In genomic region chr9:122091682-122092592, GRCh38 we compare ENCODE assay signal across 8 cellular contexts. TPM values are rescaled to one million over a fixed set of nuclear protein-coding genes. Genes with fewer than 3 reads are reported as not detected.
DNase-seq lines count a peak whose midpoint lies in the region; ATAC-seq and TF ChIP-seq lines count a peak whose summit lies in the region.

No MANE protein-coding gene starts in this region.

- no peak for TF ChIP-seq POLR2A in body of pancreas (IDR thresholded peaks at IDR 0.05)

- peak overlapping the region; percentile 79 for H3K4me3 Mint-ChIP-seq in mesothelial cell of epicardium

- no peaks in the 10 kb centered on the region for H3K9me3 ChIP-seq in left ventricle myocardium inferior (replicated peaks)
- H3K9me3 ChIP-seq in body of pancreas, result no peaks in the 10 kb centered on the region

- WGBS in body of pancreas, 2 donors, result 22 to 28% methylated on average over 11 of the region's 11 CpGs

- intact Hi-C loops in left ventricle myocardium inferior (cut with micrococcal nuclease), result loop anchor here (10.0 kb wide), 2 partner anchors 263 to 363 kb away; no protein-coding TSS in a partner anchor
- intact Hi-C loops in left cardiac atrium (cut with DNase I), result loop anchor here in 1 of 2 donors (10.0 kb wide), 1 partner anchor 363 kb away; no protein-coding TSS in a partner anchor
- intact Hi-C loops in body of pancreas (cut with DNase I), result no loop called here

- H3K27me3 ChIP-seq in left ventricle myocardium inferior (ENCODE audit: low read depth), result no peaks in the 10 kb centered on the region
- H3K27me3 ChIP-seq in body of pancreas, result no peaks in the 10 kb centered on the region

- H3K9me3 Mint-ChIP-seq in mesothelial cell of epicardium, result no peaks in the 10 kb centered on the region

- DNase-seq in left ventricle myocardium inferior, result no peak
- DNase-seq in left cardiac atrium, result no peak
- no peak for DNase-seq in body of pancreas
- DNase-seq in mesothelial cell of epicardium (ENCODE audit: low spot score in 2 of 2, unreplicated experiment in 2 of 2), result no peak
- no peak for DNase-seq in NCI-H128 (lab: John Stamatoyannopoulos, UW; ENCODE audit: unreplicated experiment)
- DNase-seq in HK-2 (ENCODE audit: unreplicated experiment), result no peak

- no peak for ATAC-seq in left cardiac atrium
- ATAC-seq in body of pancreas, result no peak
- no peak for ATAC-seq in HG03565 (IDR thresholded peaks at IDR 0.05; ENCODE audit: unreplicated experiment)
- ATAC-seq in HG02973 (IDR thresholded peaks at IDR 0.05; ENCODE audit: unreplicated experiment), result no peak

- H3K4me3 ChIP-seq in left ventricle myocardium inferior, result peak overlapping the region; percentile 83
- H3K4me3 ChIP-seq in body of pancreas, result peak overlapping the region; percentile 76 to 81

- H3K27me3 Mint-ChIP-seq in mesothelial cell of epicardium (ENCODE audit: low read depth), result peaks cover 26% of the 10 kb centered on the region

- H3K27ac Mint-ChIP-seq in mesothelial cell of epicardium, result peak overlapping the region; percentile 1

- no peaks in the 10 kb centered on the region for H3K36me3 Mint-ChIP-seq in mesothelial cell of epicardium

- peaks cover 12% of the 10 kb centered on the region for H3K4me1 Mint-ChIP-seq in mesothelial cell of epicardium

- TF ChIP-seq CTCF in left ventricle myocardium inferior (IDR thresholded peaks at IDR 0.05; ENCODE audit: borderline replicate concordance) (no peak), body of pancreas (IDR thresholded peaks at IDR 0.05) (no peak), mesothelial cell of epicardium (IDR thresholded peaks at IDR 0.05; ENCODE audit: unreplicated experiment) (no peak)

- H3K27ac ChIP-seq in left ventricle myocardium inferior (replicated peaks) (peak overlapping the region; percentile 86), body of pancreas (peak overlapping the region; percentile 55 to 87 (median 87))

- H3K4me1 ChIP-seq in left ventricle myocardium inferior (peaks cover 60% of the 10 kb centered on the region), body of pancreas (peaks cover 58% of the 10 kb centered on the region)

- H3K36me3 ChIP-seq in left ventricle myocardium inferior (no peaks in the 10 kb centered on the region), body of pancreas (replicated peaks in 1 of 2; ENCODE audit: insufficient read depth in 1 of 2, low read depth in 2 of 2) (no peaks in the 10 kb centered on the region)

RNA-seq across cellular contexts. Expression of gene TTLL11, which starts 1.2 kb away (rescaled TPM):
- total RNA-seq in left ventricle myocardium inferior (7.3 TPM), left cardiac atrium (1 to 10 TPM; 4.5 to 6.5 TPM), body of pancreas (10 to 100 TPM; 14.5 to 16.8 TPM), mesothelial cell of epicardium (4.8 to 7.2 TPM (median 5.2 TPM) in 3 replicates)
